ENCODE assay signal across 8 cellular contexts in the genomic region with DNA sequence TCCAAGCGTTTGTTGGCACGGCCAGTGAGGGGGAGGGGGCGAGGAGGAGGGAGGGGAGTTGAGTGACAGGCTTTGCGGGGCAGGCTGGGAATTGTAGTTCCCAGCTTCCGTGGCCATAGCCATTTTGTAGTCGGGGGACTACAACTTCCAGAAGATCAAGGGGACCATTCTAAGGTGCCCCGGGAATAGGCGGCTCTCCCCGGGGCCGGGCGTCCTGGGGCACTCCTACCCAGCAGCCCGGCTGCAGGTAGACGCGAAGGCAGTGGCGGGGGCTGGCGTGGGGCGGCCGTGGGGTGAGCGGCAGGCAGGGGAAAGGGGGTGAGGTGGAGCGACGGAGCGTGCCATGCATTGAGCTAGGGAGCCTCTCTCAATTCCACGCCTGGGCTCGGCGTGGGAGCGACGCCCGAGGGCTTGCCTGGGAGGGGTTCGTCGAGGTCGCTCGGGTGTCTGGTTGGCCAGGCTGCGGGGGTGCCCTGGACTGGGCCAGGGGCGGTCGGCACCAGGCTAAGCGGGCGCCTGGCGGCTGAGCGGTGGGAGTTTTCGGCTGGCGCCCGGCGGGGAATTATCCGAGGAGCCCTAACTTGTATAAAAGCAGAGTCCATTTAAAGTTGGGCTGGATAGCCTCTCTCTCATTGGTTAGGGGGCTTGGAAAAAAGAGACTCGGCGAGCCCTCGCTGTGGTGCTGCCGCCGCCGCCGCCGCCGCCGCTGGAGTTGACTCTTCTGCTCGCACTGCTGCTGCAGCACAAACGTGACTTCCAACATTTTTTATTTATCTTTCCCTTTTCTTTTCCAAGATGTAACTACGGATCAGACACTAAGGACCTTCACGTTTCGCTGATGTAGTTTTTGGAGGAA. TPM values are rescaled to one million over a fixed set of nuclear protein-coding genes. Genes with fewer than 3 reads are reported as not detected.
DNase-seq lines count a peak whose midpoint lies in the region; TF ChIP-seq lines count a peak whose summit lies in the region.

Gene JARID2, plus strand, starts transcription at position 709 of the 856 bp plus-strand sequence. CDS start 471 bp downstream, outside the sequence.

- no peak for TF ChIP-seq CTCF in GM20000 (IDR thresholded peaks at IDR 0.05; ENCODE audit: extremely low read depth, missing control alignments)

- DNase-seq in COLO668 (lab: John Stamatoyannopoulos, UW; ENCODE audit: unreplicated experiment) (peak; percentile 93), GM20000 (ENCODE audit: low spot score) (peak; percentile 98), HT-29 (ENCODE audit: low spot score) (peak; percentile 97), lung microvascular endothelial cell (ENCODE audit: low read depth in 2 of 2) (peak; percentile 98 to 99)
- peak; percentile 96 for DNase-seq in NK-92 treated with Interleukin-12 subunit alpha and Interleukin-12 subunit beta, amount 100 ng/mL, for 24 hours (lab: John Stamatoyannopoulos, UW)
- peak; percentile 98 for DNase-seq in activated CD8-positive, alpha-beta memory T cell treated with anti-CD3 and anti-CD28 coated beads for 24 hours
- peak; percentile 95 for DNase-seq in effector CD4-positive, alpha-beta T cell
- peak; percentile 90 to 94 (median 92) for DNase-seq in stimulated activated CD4-positive, alpha-beta T cell treated with anti-CD3 and anti-CD28 coated beads, TNF-alpha, amount 100 ng/mL, for 4 hours (ENCODE audit: low read depth in 3 of 3)

RNA-seq across cellular contexts. Expression of gene JARID2, which starts in this region (rescaled TPM):
- 6.7 and 6.9 TPM in 2 replicates for total RNA-seq in HT-29 (2014; rRNA removed; shearing (Covaris generic))
- total RNA-seq in lung microvascular endothelial cell, result 7.0 and 11.7 TPM in 2 replicates

Comparison
In these comparisons a context has a peak if more than half of its experiments do, and no peak if none do; other contexts are left out.
1. Peak in every context shown above with its lines: DNase-seq.